In genomic region chr7:102004229-102004628, GRCh38 we compare ENCODE assay signal across 25 cellular contexts.
DNase-seq lines count a peak whose midpoint lies in the region; ATAC-seq and TF ChIP-seq lines count a peak whose summit lies in the region.
"Had no signal": no experiment of that assay in that cellular context is flagged by ENCODE, and none has a peak within 500 bp of the region (broad histone marks: within the 10 kb centered on the region; RNA-seq: fewer than 3 reads in every experiment).

No MANE protein-coding gene starts in this region.

- H3K79me2 ChIP-seq in PC-9 (ENCODE audit: low read depth): no peaks in the 10 kb centered on the region

- H3K27me3 ChIP-seq in uterus (no peaks in the 10 kb centered on the region), PC-9 (ENCODE audit: insufficient read depth, low read depth) (no peaks in the 10 kb centered on the region)
- H3K27me3 ChIP-seq: pancreas, right lobe of liver had no signal

- CTCF ChIA-PET in PC-9 (lab: Charles Lee): no interaction called here

- no peaks in the 10 kb centered on the region for H3F3A ChIP-seq in PC-9 (ENCODE audit: insufficient read depth, low read depth)

- no peaks in the 10 kb centered on the region for H3K9me2 ChIP-seq in PC-9 (ENCODE audit: insufficient read depth)

- no peak for TF ChIP-seq CTCF in uterus (IDR thresholded peaks at IDR 0.05)
- no peak for TF ChIP-seq CTCF in PC-9 (conservative IDR thresholded peaks at IDR 0.05)

- H3K36me3 ChIP-seq in uterus (no peaks in the 10 kb centered on the region), PC-9 (ENCODE audit: low read depth) (no peaks in the 10 kb centered on the region)
- H3K36me3 ChIP-seq: pancreas, right lobe of liver, thoracic aorta had no signal

- TF ChIP-seq POLR2A in uterus (IDR thresholded peaks at IDR 0.05): no peak

- peak; percentile 3 for DNase-seq in GM04504 (ENCODE audit: low read depth)
- peak; percentile 54 for DNase-seq in hepatic stellate cell (ENCODE audit: low spot score)
- DNase-seq in uterus: peak; percentile 38 to 57
- no peak for DNase-seq in NCI-H82 (lab: John Stamatoyannopoulos, UW)
- DNase-seq in PC-9: no peak
- DNase-seq: activated CD4-positive, alpha-beta T cell treated with anti-CD3 and anti-CD28 coated beads for 4 hours; activated T-cell treated with anti-CD3 and anti-CD28 coated beads, Interleukin-2, amount 50 U/mL, for 4 hours; amniotic stem cell; CD8-positive, alpha-beta memory T cell; foreskin melanocyte; GOT3; Karpas-422; left ventricle myocardium inferior; naive thymus-derived CD8-positive, alpha-beta T cell; NCI-H1694 treated with DMSO at 0.1 percent for 48 hours; NCI-H2171; NCI-H524; pancreas; right lobe of liver; stimulated activated naive CD4-positive, alpha-beta T cell treated with Interleukin-2 at 50 U/mL for 16 hours; T-helper 17 cell had no signal

- no TSS peak for BruUV-seq in PC-9 (replicated peaks; lab: Mats Ljungman, UMichigan)

- POLR2A ChIA-PET in PC-9 (lab: Charles Lee; ENCODE audit: unreplicated experiment): no interaction called here

- ATAC-seq in HG02981 (IDR thresholded peaks at IDR 0.05; ENCODE audit: unreplicated experiment): no peak
- ATAC-seq: activated T-cell treated with anti-CD3 and anti-CD28 coated beads, Interleukin-2, amount 50 U/mL, for 4 hours; naive thymus-derived CD8-positive, alpha-beta T cell; pancreas; right lobe of liver; T-helper 17 cell had no signal

- H3K4me2 ChIP-seq in PC-9: no peak overlapping the region

- H3K9me3 ChIP-seq in uterus: no peaks in the 10 kb centered on the region
- H3K9me3 ChIP-seq in PC-9 (ENCODE audit: insufficient read depth, low read depth): no peaks in the 10 kb centered on the region
- H3K9me3 ChIP-seq: left ventricle myocardium inferior, pancreas, right lobe of liver, thoracic aorta had no signal

- peaks cover 8 to 9% of the 10 kb centered on the region in 2 donors for H3K4me1 ChIP-seq in uterus
- no peaks in the 10 kb centered on the region for H3K4me1 ChIP-seq in PC-9 (replicated peaks; ENCODE audit: insufficient read depth)
- H3K4me1 ChIP-seq: pancreas, right lobe of liver had no signal

- intact Hi-C loops in uterus (cut with DNase I; ENCODE audit: low total_unique reads) (no loop called here), PC-9 (cut with micrococcal nuclease; ENCODE audit: unreplicated experiment) (loop anchor here (10.0 kb wide), 3 partner anchors 61 to 231 kb away; no protein-coding TSS in a partner anchor)

- H3K4me3 ChIP-seq in uterus: no peak overlapping the region
- no peak overlapping the region for H3K4me3 ChIP-seq in PC-9
- H3K4me3 ChIP-seq: left ventricle myocardium inferior, pancreas, right lobe of liver, thoracic aorta had no signal

- H2AFZ ChIP-seq in PC-9: no peak overlapping the region

- H3K27ac ChIP-seq in angular gyrus (ENCODE audit: low read depth, low read length) (peak overlapping the region; percentile 22), uterus (peak overlapping the region; percentile 61 to 67), PC-9 (no peak overlapping the region)
- H3K27ac ChIP-seq: epithelial cell of prostate, left ventricle myocardium inferior, pancreas, right lobe of liver, thoracic aorta had no signal

- peaks cover 11% of the 10 kb centered on the region; the same call in 1 of the 2 replicates for H4K20me1 ChIP-seq in PC-9 (ENCODE audit: insufficient read depth)

Comparison
In these comparisons a context has a peak if more than half of its experiments do, and no peak if none do; other contexts are left out.
1. DNase-seq: peak in GM04504 (single experiment), hepatic stellate cell (single experiment) and uterus (2 of 2); none in NCI-H82 (single experiment) and PC-9 (0 of 2).